ENCODE assay signal across 17 cellular contexts in the genomic region with DNA sequence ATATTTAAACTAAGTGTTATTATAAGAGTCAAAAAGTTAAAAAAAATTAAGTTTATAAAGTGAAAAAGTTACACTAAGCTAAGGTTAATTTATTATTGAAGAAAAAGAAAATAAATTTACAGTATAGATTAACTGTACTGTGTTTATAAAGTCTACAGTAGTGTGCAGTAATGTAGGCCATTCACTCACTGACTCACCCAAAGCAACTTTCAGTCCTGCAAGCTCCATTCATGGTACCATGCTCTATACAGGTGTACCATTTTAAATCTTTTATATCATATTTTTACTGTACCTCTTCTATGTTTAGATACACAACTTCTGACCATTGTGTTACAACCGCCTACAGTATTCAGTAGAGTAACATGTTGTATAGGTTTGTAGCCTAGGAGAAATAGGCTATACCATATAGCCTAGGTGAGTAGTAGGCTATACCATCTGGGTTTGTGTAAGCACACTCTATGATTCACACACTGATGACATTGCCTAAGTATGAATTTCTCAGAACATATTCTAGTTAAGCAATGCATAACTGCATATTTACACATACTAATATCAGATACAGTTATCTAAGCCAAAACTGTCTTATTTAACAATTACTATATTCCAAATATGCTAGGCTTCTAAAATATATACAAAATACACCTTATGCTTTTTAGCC.
A peak's percentile ranks its signal among the peaks of the same experiment; 100 is the strongest.
DNase-seq lines count a peak whose midpoint lies in the region; ATAC-seq and TF ChIP-seq lines count a peak whose summit lies in the region.
"Had no signal": no experiment of that assay in that cellular context is flagged by ENCODE, and none has a peak within 500 bp of the region (broad histone marks: within the 10 kb centered on the region; RNA-seq: fewer than 3 reads in every experiment).

No MANE protein-coding gene starts in this region.

- no peaks in the 10 kb centered on the region for H3K27me3 ChIP-seq in A673 (replicated peaks; ENCODE audit: insufficient read depth, low read depth, low read length, poor library complexity)
- H3K27me3 ChIP-seq: esophagus muscularis mucosa, transverse colon had no signal

- intact Hi-C loops in A673 (cut with micrococcal nuclease; ENCODE audit: unreplicated experiment): no loop called here

- peaks cover 86% of the 10 kb centered on the region for H3K4me1 Mint-ChIP-seq in activated T-cell treated with anti-CD3 and anti-CD28 coated beads, Interleukin-2, amount 50 U/mL, for 72 hours (ENCODE audit: low read depth)
- H3K4me1 Mint-ChIP-seq: stimulated activated naive B cell treated with anti-CD40 and anti-IgM and Interleukin-4, amounts not matched to agents 10 μg/mL and 1 μg/mL and 100 μg/mL, for 72 hours; WTC11 had no signal

- no peaks in the 10 kb centered on the region for H3K36me3 ChIP-seq in A673 (ENCODE audit: insufficient read depth, low read length, poor library complexity, severe bottlenecking)
- H3K36me3 ChIP-seq: HAP-1, transverse colon had no signal

- no peaks in the 10 kb centered on the region for H3K9me3 Mint-ChIP-seq in activated T-cell treated with anti-CD3 and anti-CD28 coated beads, Interleukin-2, amount 50 U/mL, for 72 hours
- H3K9me3 Mint-ChIP-seq: stimulated activated naive B cell treated with anti-CD40 and anti-IgM and Interleukin-4, amounts not matched to agents 10 μg/mL and 1 μg/mL and 100 μg/mL, for 72 hours; WTC11 had no signal

- H3K4me1 ChIP-seq in A673 (ENCODE audit: insufficient read depth, low read length, poor library complexity, severe bottlenecking): no peaks in the 10 kb centered on the region
- H3K4me1 ChIP-seq: esophagus muscularis mucosa, HAP-1, transverse colon had no signal

- peak; percentile 93 to 95 for ATAC-seq in activated T-cell treated with anti-CD3 and anti-CD28 coated beads, Interleukin-2, amount 50 U/mL, for 72 hours (replicated peaks in 1 of 2)
- ATAC-seq in esophagus mucosa (peak; percentile 76), HG03521 (IDR thresholded peaks at IDR 0.05; ENCODE audit: unreplicated experiment) (no peak), GM18867 (IDR thresholded peaks at IDR 0.05; ENCODE audit: unreplicated experiment) (no peak)
- peak; percentile 56 for ATAC-seq in stimulated activated naive CD8-positive, alpha-beta T cell treated with anti-CD3 and anti-CD28 coated beads, Interleukin-15, Interleukin-2, amounts not matched to agents 100 U/mL and 50 U/mL, for 24 hours
- ATAC-seq: stimulated activated naive B cell treated with anti-CD40 and anti-IgM and Interleukin-4, amounts not matched to agents 10 μg/mL and 1 μg/mL and 100 μg/mL, for 72 hours; WTC11 had no signal

- no peaks in the 10 kb centered on the region for H3K27me3 Mint-ChIP-seq in activated T-cell treated with anti-CD3 and anti-CD28 coated beads, Interleukin-2, amount 50 U/mL, for 72 hours (ENCODE audit: low read depth)
- H3K27me3 Mint-ChIP-seq: stimulated activated naive B cell treated with anti-CD40 and anti-IgM and Interleukin-4, amounts not matched to agents 10 μg/mL and 1 μg/mL and 100 μg/mL, for 72 hours had no signal

- no peak for TF ChIP-seq CTCF in A673 (conservative IDR thresholded peaks at IDR 0.05; ENCODE audit: low read depth, low read length)

- no peak overlapping the region for H3K27ac ChIP-seq in A673 (ENCODE audit: low read depth, low read length, poor library complexity, severe bottlenecking)
- H3K27ac ChIP-seq: esophagus muscularis mucosa, transverse colon had no signal

- CTCF ChIA-PET in A673 (lab: Charles Lee): no interaction called here

- H3K27ac Mint-ChIP-seq in activated T-cell treated with anti-CD3 and anti-CD28 coated beads, Interleukin-2, amount 50 U/mL, for 72 hours: no peak overlapping the region
- H3K27ac Mint-ChIP-seq: stimulated activated naive B cell treated with anti-CD40 and anti-IgM and Interleukin-4, amounts not matched to agents 10 μg/mL and 1 μg/mL and 100 μg/mL, for 72 hours; WTC11 had no signal

- H3K9me3 ChIP-seq in A673 (ENCODE audit: low read depth, low read length, poor library complexity, severe bottlenecking): no peaks in the 10 kb centered on the region
- H3K9me3 ChIP-seq: esophagus muscularis mucosa, HAP-1, transverse colon had no signal

- no peak for DNase-seq in activated T-cell treated with anti-CD3 and anti-CD28 coated beads, Interleukin-2, amount 50 U/mL, for 72 hours
- DNase-seq in activated T-cell treated with anti-CD3 and anti-CD28 coated beads for 4 hours: no peak
- peak; percentile 41 for DNase-seq in NCI-H226
- no peak for DNase-seq in stimulated activated naive CD8-positive, alpha-beta T cell treated with anti-CD3 and anti-CD28 coated beads, Interleukin-15, Interleukin-2, amounts not matched to agents 100 U/mL and 50 U/mL, for 24 hours
- no peak for DNase-seq in A673 (ENCODE audit: low spot score)
- DNase-seq: activated gamma-delta T cell; CD4-positive, CD25-positive, alpha-beta regulatory T cell; NCI-H1694 treated with DMSO at 0.1 percent for 48 hours; SHP77 treated with DMSO at 0.1 percent for 48 hours; stimulated activated naive B cell treated with anti-CD40 and anti-IgM and Interleukin-4, amounts not matched to agents 10 μg/mL and 1 μg/mL and 100 μg/mL, for 72 hours; transverse colon had no signal

- no TSS peak for BruUV-seq in A673 (replicated peaks; lab: Mats Ljungman, UMichigan)

- POLR2A ChIA-PET in A673 (lab: Charles Lee; ENCODE audit: low non-redundant PET): no interaction called here

- no peak overlapping the region for H3K4me3 Mint-ChIP-seq in activated T-cell treated with anti-CD3 and anti-CD28 coated beads, Interleukin-2, amount 50 U/mL, for 72 hours
- H3K4me3 Mint-ChIP-seq: CD4-positive, CD25-positive, alpha-beta regulatory T cell; stimulated activated naive B cell treated with anti-CD40 and anti-IgM and Interleukin-4, amounts not matched to agents 10 μg/mL and 1 μg/mL and 100 μg/mL, for 72 hours; WTC11 had no signal

- H3K4me3 ChIP-seq in A673 (ENCODE audit: low read depth, low read length, poor library complexity, severe bottlenecking): no peak overlapping the region
- H3K4me3 ChIP-seq: esophagus muscularis mucosa, HAP-1, transverse colon had no signal

- H3K36me3 Mint-ChIP-seq in activated T-cell treated with anti-CD3 and anti-CD28 coated beads, Interleukin-2, amount 50 U/mL, for 72 hours (ENCODE audit: insufficient read depth in 2 of 2): peaks cover 7 to 44% of the 10 kb centered on the region in 2 donors
- H3K36me3 Mint-ChIP-seq: CD4-positive, CD25-positive, alpha-beta regulatory T cell; stimulated activated naive B cell treated with anti-CD40 and anti-IgM and Interleukin-4, amounts not matched to agents 10 μg/mL and 1 μg/mL and 100 μg/mL, for 72 hours; WTC11 had no signal

Comparison
In these comparisons a context has a peak if more than half of its experiments do, and no peak if none do; other contexts are left out.
1. ATAC-seq: peak in activated T-cell treated with anti-CD3 and anti-CD28 coated beads, Interleukin-2, amount 50 U/mL, for 72 hours (2 of 2), esophagus mucosa (single experiment) and stimulated activated naive CD8-positive, alpha-beta T cell treated with anti-CD3 and anti-CD28 coated beads, Interleukin-15, Interleukin-2, amounts not matched to agents 100 U/mL and 50 U/mL, for 24 hours (single experiment); none in HG03521 (single experiment) and GM18867 (single experiment).